In the genomic region with DNA sequence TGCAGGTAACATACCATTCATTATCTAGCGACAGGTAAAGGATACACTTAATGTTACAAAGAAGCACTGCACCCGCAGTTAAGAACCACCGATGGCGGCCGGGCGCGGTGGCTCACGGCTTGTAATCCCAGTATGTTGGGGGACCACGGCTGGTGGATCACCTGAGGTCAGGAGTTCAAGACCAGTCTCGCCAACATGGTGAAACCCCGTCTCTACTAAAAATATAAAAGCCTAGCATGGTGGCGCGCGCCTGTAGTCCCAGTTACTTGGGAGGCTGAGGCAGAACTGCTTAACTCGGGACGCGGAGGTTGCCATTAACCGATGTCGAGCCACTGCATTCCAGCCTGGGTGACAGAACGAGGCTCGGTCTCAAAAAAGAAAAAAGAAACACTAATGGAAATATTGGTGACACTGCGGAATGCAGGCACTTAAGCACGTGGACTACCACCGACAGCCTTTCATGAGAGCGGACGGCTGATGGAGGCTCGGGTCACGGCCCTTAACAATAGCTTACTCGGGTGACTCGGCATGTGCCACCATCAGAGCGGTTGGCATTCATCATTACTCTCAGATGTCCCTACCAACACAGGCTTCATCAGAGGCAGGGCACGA, we compare ENCODE assay signal across 8 cellular contexts. TPM values are rescaled to one million over a fixed set of nuclear protein-coding genes. Genes with fewer than 3 reads are reported as not detected.
A peak's percentile ranks its signal among the peaks of the same experiment; 100 is the strongest.
DNase-seq lines count a peak whose midpoint lies in the region; ATAC-seq, FAIRE-seq and TF ChIP-seq lines count a peak whose summit lies in the region.

No MANE protein-coding gene starts in this region.

- no peak for TF ChIP-seq CTCF in dorsolateral prefrontal cortex (IDR thresholded peaks at IDR 0.05 in 54 of 56, conservative IDR thresholded peaks at IDR 0.05 in 2 of 56; ENCODE audit: low read depth in 1 of 56, partially characterized antibody in 56 of 56)

- intact Hi-C loops in dorsolateral prefrontal cortex (cut with DNase I), result loop anchor here (5.0 to 10.0 kb wide), 4 partner anchors 155 to 390 kb away; partner anchors contain the start of genes RC3H1 (in 2 of the 2), PRDX6 (in 1 of the 2) and RABGAP1L (in 1 of the 2)

- ATAC-seq in HG03378 (IDR thresholded peaks at IDR 0.05; ENCODE audit: unreplicated experiment), result no peak

- no peak for DNase-seq in GM19239 (ENCODE audit: insufficient read length, low spot score)
- peak in 1 of 2 experiments; percentile 12 for DNase-seq in SJCRH30
- DNase-seq in dorsolateral prefrontal cortex, result peak in 1 of 10 donors; percentile 11
- DNase-seq in epidermal melanocyte (ENCODE audit: insufficient read length, low spot score), result no peak
- no peak for DNase-seq in NCI-H345 (lab: John Stamatoyannopoulos, UW)
- no peak for DNase-seq in LoVo (ENCODE audit: low spot score)

- FAIRE-seq in GM19239 (lab: Jason Lieb, UNC), result peak; percentile 11

- H3K4me1 ChIP-seq in SJCRH30, result peaks cover 25% of the 10 kb centered on the region
- H3K4me1 ChIP-seq in muscle layer of duodenum (ENCODE audit: control insufficient read depth in 1 of 2, insufficient read depth in 2 of 2, low read length in 2 of 2), result peaks cover 14 to 19% of the 10 kb centered on the region in 2 donors

- H3K9me3 ChIP-seq in SJCRH30 (replicated peaks) (no peaks in the 10 kb centered on the region), muscle layer of duodenum (ENCODE audit: control insufficient read depth in 1 of 2, low read length in 2 of 2) (no peaks in the 10 kb centered on the region)

- H3K36me3 ChIP-seq in SJCRH30, result peaks cover 54% of the 10 kb centered on the region
- H3K36me3 ChIP-seq in muscle layer of duodenum (ENCODE audit: control insufficient read depth in 1 of 2, insufficient read depth in 2 of 2, low read length in 2 of 2), result peaks cover 32 to 49% of the 10 kb centered on the region in 2 donors

- H3K27ac ChIP-seq in SJCRH30 (peak overlapping the region; percentile 84), dorsolateral prefrontal cortex (peak overlapping the region; percentile 35 to 99 (median 97)), muscle layer of duodenum (ENCODE audit: low read length) (peak overlapping the region; percentile 98)

- H3K27me3 ChIP-seq in SJCRH30 (no peaks in the 10 kb centered on the region), dorsolateral prefrontal cortex (no peaks in the 10 kb centered on the region), muscle layer of duodenum (ENCODE audit: low read depth, low read length) (no peaks in the 10 kb centered on the region)

- H3K4me3 ChIP-seq in SJCRH30, result peak overlapping the region; percentile 87
- peak overlapping the region; percentile 64 to 99 (median 91) for H3K4me3 ChIP-seq in dorsolateral prefrontal cortex
- H3K4me3 ChIP-seq in muscle layer of duodenum (ENCODE audit: low read depth in 1 of 2, low read length in 2 of 2), result peak overlapping the region; percentile 84 to 96

RNA-seq across cellular contexts. Expression of gene GAS5, which starts 0.5 kb away (rescaled TPM):
- 462 and 540 TPM in 2 replicates for total RNA-seq in SJCRH30 (2014; rRNA removed; shearing (Covaris generic))
- 100 to 1,000 TPM in 112 of 120 experiments, 10 to 100 TPM in 8; 88.6 to 204 (median 118) TPM for total RNA-seq in dorsolateral prefrontal cortex

RNA-seq across cellular contexts. Expression of gene ZBTB37, which starts 0.9 kb away (rescaled TPM):
- 5.2 and 5.4 TPM in 2 replicates for total RNA-seq in SJCRH30 (2014; rRNA removed; shearing (Covaris generic))
- 10 to 100 TPM; 14.3 to 44.8 (median 23.1) TPM for total RNA-seq in dorsolateral prefrontal cortex

RNA-seq across cellular contexts. Expression of gene CENPL, which starts 42.6 kb away (rescaled TPM):
- total RNA-seq in SJCRH30 (2014; rRNA removed; shearing (Covaris generic)), result 37.4 and 38.3 TPM in 2 replicates
- 10 to 100 TPM in 3 of 120 experiments, 1 to 10 TPM in 117; 2.4 to 10.9 (median 5.3) TPM for total RNA-seq in dorsolateral prefrontal cortex

RNA-seq across cellular contexts. Expression of gene DARS2, which starts 42.8 kb away (rescaled TPM):
- 29.4 and 29.7 TPM in 2 replicates for total RNA-seq in SJCRH30 (2014; rRNA removed; shearing (Covaris generic))
- total RNA-seq in dorsolateral prefrontal cortex, result 10 to 100 TPM in 53 of 120 experiments, 1 to 10 TPM in 67; 7.0 to 13.9 (median 9.8) TPM

RNA-seq across cellular contexts. Expression of gene SERPINC1, which starts 49.9 kb away (rescaled TPM):
- 0.22 and 1.6 TPM in 2 replicates for total RNA-seq in SJCRH30 (2014; rRNA removed; shearing (Covaris generic))
- total RNA-seq in dorsolateral prefrontal cortex, result 1 to 10 TPM in 7 of 120 experiments, under 1 TPM in 32, not detected in 81; 0.27 to 2.0 (median 0.58) TPM
